Comparison of ENCODE assay signal across 24 cellular contexts in genomic region chr5:103059525-103059924, GRCh38.
"Had no signal": no experiment of that assay in that cellular context is flagged by ENCODE, and none has a peak within 500 bp of the region (broad histone marks: within the 10 kb centered on the region; RNA-seq: fewer than 3 reads in every experiment).

No MANE protein-coding gene starts in this region.

- H3K4me3 ChIP-seq: SK-N-MC had no signal

- H3K27ac ChIP-seq: SK-N-MC, VCaP had no signal

- DNase-seq: activated CD4-positive, alpha-beta memory T cell treated with anti-CD3 and anti-CD28 coated beads for 36 hours; activated CD4-positive, alpha-beta T cell treated with anti-CD3 and anti-CD28 coated beads, Interleukin-2, amount 10 ng/mL, durations not matched to agents 7 days and 5 days; activated CD4-positive, CD25-positive, alpha-beta regulatory T cell; activated CD8-positive, alpha-beta memory T cell treated with anti-CD3 and anti-CD28 coated beads for 24 hours; activated effector memory CD4-positive, alpha-beta T cell treated with anti-CD3 and anti-CD28 coated beads, Interleukin-2, amount 50 U/mL, for 16 hours; activated naive CD4-positive, alpha-beta T cell treated with anti-CD3 and anti-CD28 coated beads for 36 hours; activated T-cell treated with anti-CD3 and anti-CD28 coated beads, Interleukin-2, amount 50 U/mL, for 4 hours; amygdala; Karpas-422; NCI-H146; NCI-H187 treated with DMSO at 0.1 percent for 48 hours; NCI-H2081 treated with DMSO at 0.1 percent for 48 hours; NCI-H2227 treated with DMSO at 0.1 percent for 48 hours; NCI-H446 treated with DMSO at 0.1 percent for 48 hours; NCI-H524 treated with DMSO at 0.1 percent for 48 hours; NCI-H748 treated with DMSO at 0.1 percent for 48 hours; RPMI8226; T-cell; T-helper 2 cell; T1000 had no signal

- ATAC-seq: activated T-cell treated with anti-CD3 and anti-CD28 coated beads, Interleukin-2, amount 50 U/mL, for 4 hours; Panc1; Right ventricle myocardium inferior; T-cell had no signal
